ENCODE assay signal across 1 cellular context in genomic region chr10:60762554-60762953, GRCh38.
A peak's percentile ranks its signal among the peaks of the same experiment; 100 is the strongest.
TF ChIP-seq lines count a peak whose summit lies in the region.

No MANE protein-coding gene starts in this region.

TF ChIP-seq in WTC11, 78 proteins besides CTCF, POLR2A, EP300 and RAD21 (continued from another document):
- no peak for TF ChIP-seq CBFB (CRISPR knock-in tag; IDR thresholded peaks at IDR 0.05; ENCODE audit: low read depth)
- TF ChIP-seq ERG (CRISPR knock-in tag; IDR thresholded peaks at IDR 0.05) = no peak
- TF ChIP-seq ZNF317 (CRISPR knock-in tag; IDR thresholded peaks at IDR 0.05; ENCODE audit: borderline replicate concordance, low read depth) = no peak
- 0 out of 2 replicates have a peak, but pooled peaks have one; percentile 77 for TF ChIP-seq TEAD1 (CRISPR knock-in tag; IDR thresholded peaks at IDR 0.05)
- no peak for TF ChIP-seq ELF4 (CRISPR knock-in tag; IDR thresholded peaks at IDR 0.05; ENCODE audit: low read depth)
- TF ChIP-seq NR3C1 (CRISPR knock-in tag; conservative IDR thresholded peaks at IDR 0.05; ENCODE audit: low read depth) = no peak
- 0 out of 2 replicates have a peak, but pooled peaks have one; percentile 25 for TF ChIP-seq ETV6 (CRISPR knock-in tag; IDR thresholded peaks at IDR 0.05)
- TF ChIP-seq RORB (CRISPR knock-in tag; IDR thresholded peaks at IDR 0.05) = no peak
- no peak for TF ChIP-seq TCF7 (CRISPR knock-in tag; IDR thresholded peaks at IDR 0.05; ENCODE audit: low read depth)
- no peak for TF ChIP-seq ZBTB21 (CRISPR knock-in tag; IDR thresholded peaks at IDR 0.05; ENCODE audit: borderline replicate concordance)
- no peak for TF ChIP-seq IRF1 (CRISPR knock-in tag; IDR thresholded peaks at IDR 0.05)
- TF ChIP-seq JUN (CRISPR knock-in tag; IDR thresholded peaks at IDR 0.05) = no peak
- no peak for TF ChIP-seq ZNF532 (CRISPR knock-in tag; IDR thresholded peaks at IDR 0.05; ENCODE audit: borderline replicate concordance)
